Comparison of ENCODE assay signal across 20 cellular contexts in genomic region chr13:100159584-100159983, GRCh38.
"Had no signal": no experiment of that assay in that cellular context is flagged by ENCODE, and none has a peak within 500 bp of the region (broad histone marks: within the 10 kb centered on the region; RNA-seq: fewer than 3 reads in every experiment).

No MANE protein-coding gene starts in this region.

- H3K79me2 ChIP-seq: hepatocyte, parathyroid adenoma had no signal

- H3K27ac Mint-ChIP-seq: dendritic cell treated with granulocyte-macrophage colony-stimulating factor and Interleukin-4, amounts not matched to agents 40 ng/mL and 50 ng/mL, for 4 days; effector memory CD8-positive, alpha-beta T cell; natural killer cell treated with Interleukin-12 subunit alpha and Interleukin-12 subunit beta and Interleukin-15 and Interleukin-18, amount 100 ng/mL, for 72 hours; stimulated activated effector memory CD8-positive, alpha-beta T cell treated with anti-CD3 and anti-CD28 coated beads, Interleukin-12 subunit alpha, Interleukin-12 subunit beta, amount 100 ng/mL, for 72 hours had no signal

- H3K4me3 Mint-ChIP-seq: dendritic cell treated with granulocyte-macrophage colony-stimulating factor and Interleukin-4, amounts not matched to agents 40 ng/mL and 50 ng/mL, for 4 days; effector memory CD8-positive, alpha-beta T cell; natural killer cell treated with Interleukin-12 subunit alpha and Interleukin-12 subunit beta and Interleukin-15 and Interleukin-18, amount 100 ng/mL, for 72 hours; stimulated activated effector memory CD8-positive, alpha-beta T cell treated with anti-CD3 and anti-CD28 coated beads, Interleukin-12 subunit alpha, Interleukin-12 subunit beta, amount 100 ng/mL, for 72 hours had no signal

- H3K36me3 ChIP-seq: prostate gland had no signal

- FAIRE-seq: colon, islet of Langerhans had no signal

- H3K36me3 Mint-ChIP-seq: stimulated activated effector memory CD8-positive, alpha-beta T cell treated with anti-CD3 and anti-CD28 coated beads, Interleukin-12 subunit alpha, Interleukin-12 subunit beta, amount 100 ng/mL, for 72 hours had no signal

- ATAC-seq: effector memory CD8-positive, alpha-beta T cell; gastroesophageal sphincter; natural killer cell treated with Interleukin-12 subunit alpha and Interleukin-12 subunit beta and Interleukin-15 and Interleukin-18, amount 100 ng/mL, for 72 hours; right lobe of liver; stimulated activated effector memory CD8-positive, alpha-beta T cell treated with anti-CD3 and anti-CD28 coated beads, Interleukin-12 subunit alpha, Interleukin-12 subunit beta, amount 100 ng/mL, for 72 hours; stimulated activated naive CD8-positive, alpha-beta T cell treated with anti-CD3 and anti-CD28 coated beads, Interleukin-15, Interleukin-2, amounts not matched to agents 100 U/mL and 50 U/mL, for 24 hours had no signal

- H3K27me3 ChIP-seq: esophagus squamous epithelium, gastroesophageal sphincter, hepatocyte, right lobe of liver, tibial artery had no signal

- DNase-seq: cerebellar nuclear complex; effector memory CD8-positive, alpha-beta T cell; esophagus squamous epithelium; foreskin fibroblast; kidney glomerular epithelial cell; midbrain; right lobe of liver; stimulated activated CD4-positive, alpha-beta T cell treated with anti-CD3 and anti-CD28 coated beads, Interleukin-4, amount 100 ng/mL, for 1 hour; stimulated activated CD8-positive, alpha-beta memory T cell treated with anti-CD3 and anti-CD28 coated beads, Interleukin-4, amount 100 ng/mL, for 48 hours; stimulated activated naive CD8-positive, alpha-beta T cell treated with anti-CD3 and anti-CD28 coated beads, Interleukin-15, Interleukin-2, amounts not matched to agents 100 U/mL and 50 U/mL, for 24 hours; tibial artery had no signal

- H3K4me1 ChIP-seq: gastroesophageal sphincter, parathyroid adenoma, prostate gland, right lobe of liver, tibial artery had no signal

- H3K9ac ChIP-seq: parathyroid adenoma had no signal

- H3K27ac ChIP-seq: esophagus squamous epithelium, gastroesophageal sphincter, hepatocyte, parathyroid adenoma, prostate gland, right lobe of liver, tibial artery had no signal

- H3K9me3 Mint-ChIP-seq: dendritic cell treated with granulocyte-macrophage colony-stimulating factor and Interleukin-4, amounts not matched to agents 40 ng/mL and 50 ng/mL, for 4 days; effector memory CD8-positive, alpha-beta T cell; natural killer cell treated with Interleukin-12 subunit alpha and Interleukin-12 subunit beta and Interleukin-15 and Interleukin-18, amount 100 ng/mL, for 72 hours; stimulated activated effector memory CD8-positive, alpha-beta T cell treated with anti-CD3 and anti-CD28 coated beads, Interleukin-12 subunit alpha, Interleukin-12 subunit beta, amount 100 ng/mL, for 72 hours had no signal

- H3K9me3 ChIP-seq: esophagus squamous epithelium, gastroesophageal sphincter, prostate gland, right lobe of liver, tibial artery had no signal

- H3K4me2 ChIP-seq: hepatocyte had no signal

- H3K27me3 Mint-ChIP-seq: dendritic cell treated with granulocyte-macrophage colony-stimulating factor and Interleukin-4, amounts not matched to agents 40 ng/mL and 50 ng/mL, for 4 days; effector memory CD8-positive, alpha-beta T cell; natural killer cell treated with Interleukin-12 subunit alpha and Interleukin-12 subunit beta and Interleukin-15 and Interleukin-18, amount 100 ng/mL, for 72 hours had no signal

- H3K4me3 ChIP-seq: esophagus squamous epithelium, gastroesophageal sphincter, hepatocyte, prostate gland, right lobe of liver, tibial artery had no signal

- H2AFZ ChIP-seq: hepatocyte, parathyroid adenoma had no signal
